ENCODE assay signal across 1 cellular context in genomic region chr2:126674075-126674744, GRCh38.
TF ChIP-seq lines count a peak whose summit lies in the region.

No MANE protein-coding gene starts in this region.

TF ChIP-seq in K562, 482 proteins besides CTCF, POLR2A, EP300 and RAD21 (continued from another document and continues in another):
- TF ChIP-seq CHD7 (IDR thresholded peaks at IDR 0.05; ENCODE audit: low read depth, low read length): no peak
- TF ChIP-seq CREB3 (tag; conservative IDR thresholded peaks at IDR 0.05; ENCODE audit: low read depth): 0 out of 2 replicates have a peak, but pooled peaks have one; percentile 56
- TF ChIP-seq ZNF740 (CRISPR knock-in tag; IDR thresholded peaks at IDR 0.05): 0 out of 2 replicates have a peak, but pooled peaks have one; percentile 6
- TF ChIP-seq ZNF740 (tag; IDR thresholded peaks at IDR 0.05): no peak; a peak in 1 of 4 replicates
- TF ChIP-seq GTF3C2 (IDR thresholded peaks at IDR 0.05; ENCODE audit: borderline replicate concordance, extremely low read depth, insufficient read length): no peak
- no peak for TF ChIP-seq TFE3 (CRISPR knock-in tag; IDR thresholded peaks at IDR 0.05)
- no peak for TF ChIP-seq ADNP (tag; IDR thresholded peaks at IDR 0.05)
- TF ChIP-seq GABPA (tag; conservative IDR thresholded peaks at IDR 0.05; ENCODE audit: low read depth): no peak
- TF ChIP-seq DEAF1 (CRISPR knock-in tag; IDR thresholded peaks at IDR 0.05): no peak
- peak; percentile 99 for TF ChIP-seq KLF16 (IDR thresholded peaks at IDR 0.05)
- TF ChIP-seq ARID4B (CRISPR knock-in tag; IDR thresholded peaks at IDR 0.05): no peak
- TF ChIP-seq HDAC8 (tag; IDR thresholded peaks at IDR 0.05): no peak
- no peak; the same call in 1 of the 2 replicates for TF ChIP-seq CBFB (CRISPR knock-in tag; IDR thresholded peaks at IDR 0.05)
- TF ChIP-seq DNMT1 (IDR thresholded peaks at IDR 0.05): no peak
- no peak for TF ChIP-seq HOXB6 (CRISPR knock-in tag; IDR thresholded peaks at IDR 0.05; ENCODE audit: borderline replicate concordance)
- no peak for TF ChIP-seq ZNF217 (CRISPR knock-in tag; IDR thresholded peaks at IDR 0.05)
- TF ChIP-seq AFF4 (CRISPR knock-in tag; IDR thresholded peaks at IDR 0.05): no peak
- TF ChIP-seq ZNF589 (CRISPR knock-in tag; IDR thresholded peaks at IDR 0.05; ENCODE audit: low read depth): peak; percentile 89
